In the genomic region with DNA sequence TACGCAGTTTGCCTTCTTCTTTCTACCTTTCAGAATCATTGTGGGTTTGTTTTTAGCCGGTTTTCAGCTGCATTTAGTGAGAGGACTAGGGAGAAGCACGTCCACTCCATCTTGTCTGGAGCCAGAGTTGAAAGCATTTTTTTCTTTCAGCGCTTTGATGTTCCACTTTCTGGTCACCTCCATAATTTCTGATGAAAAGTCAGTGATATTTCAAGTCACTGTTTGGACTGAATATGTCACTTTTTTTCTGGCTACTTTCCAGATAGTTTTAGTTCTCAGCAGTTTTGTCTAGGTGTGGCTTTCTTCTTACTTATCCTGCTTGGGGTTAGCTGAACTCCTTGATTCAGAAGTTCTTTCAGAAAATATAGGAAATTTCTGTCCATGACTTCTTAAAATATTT, we compare ENCODE assay signal across 28 cellular contexts.
"Had no signal": no experiment of that assay in that cellular context is flagged by ENCODE, and none has a peak within 500 bp of the region (broad histone marks: within the 10 kb centered on the region; RNA-seq: fewer than 3 reads in every experiment).

No MANE protein-coding gene starts in this region.

- H3K4me3 Mint-ChIP-seq: naive B cell; natural killer cell; nephron progenitor cell; stimulated activated effector memory CD8-positive, alpha-beta T cell treated with anti-CD3 and anti-CD28 coated beads, Interleukin-12 subunit alpha, Interleukin-12 subunit beta, amount 100 ng/mL, for 72 hours; stimulated activated naive CD8-positive, alpha-beta T cell treated with anti-CD3 and anti-CD28 coated beads, Interleukin-15, Interleukin-2, amounts not matched to agents 100 ng/mL and 50 ng/mL, for 24 hours; type B pancreatic cell had no signal

- H3K27me3 ChIP-seq: neural progenitor cell, neutrophil, sigmoid colon, suprapubic skin, tibial nerve, uterus had no signal

- H3K4me3 ChIP-seq: lower lobe of right lung, neural progenitor cell, sigmoid colon, spleen, suprapubic skin, thoracic aorta, tibial nerve, uterus had no signal

- ATAC-seq: left cardiac atrium; left lobe of liver; lower lobe of right lung; natural killer cell; right cardiac atrium; stimulated activated effector memory CD8-positive, alpha-beta T cell treated with anti-CD3 and anti-CD28 coated beads, Interleukin-12 subunit alpha, Interleukin-12 subunit beta, amount 100 ng/mL, for 72 hours had no signal

- H3K4me1 ChIP-seq: lower lobe of right lung, neural progenitor cell, parathyroid adenoma, sigmoid colon, spleen, suprapubic skin, tibial nerve, uterus had no signal

- H3K79me2 ChIP-seq: parathyroid adenoma had no signal

- FAIRE-seq: keratinocyte, small intestine had no signal

- H3K9me3 ChIP-seq: neutrophil, uterus had no signal

- H3K36me3 ChIP-seq: lower lobe of right lung, neural progenitor cell, neutrophil, sigmoid colon, spleen, suprapubic skin, thoracic aorta, tibial nerve, uterus had no signal

- H3K4me2 ChIP-seq: neural progenitor cell had no signal

- H3K27ac ChIP-seq: lower lobe of right lung, neural progenitor cell, neutrophil, parathyroid adenoma, sigmoid colon, spleen, suprapubic skin, thoracic aorta, tibial nerve, uterus had no signal

- H3K9me3 Mint-ChIP-seq: natural killer cell; stimulated activated effector memory CD8-positive, alpha-beta T cell treated with anti-CD3 and anti-CD28 coated beads, Interleukin-12 subunit alpha, Interleukin-12 subunit beta, amount 100 ng/mL, for 72 hours; type B pancreatic cell had no signal

- H2AFZ ChIP-seq: neural progenitor cell, parathyroid adenoma had no signal

- H3K27ac Mint-ChIP-seq: naive B cell; natural killer cell; nephron progenitor cell; neural progenitor cell; stimulated activated effector memory CD8-positive, alpha-beta T cell treated with anti-CD3 and anti-CD28 coated beads, Interleukin-12 subunit alpha, Interleukin-12 subunit beta, amount 100 ng/mL, for 72 hours; stimulated activated naive CD8-positive, alpha-beta T cell treated with anti-CD3 and anti-CD28 coated beads, Interleukin-15, Interleukin-2, amounts not matched to agents 100 ng/mL and 50 ng/mL, for 24 hours; type B pancreatic cell had no signal

- H3K4me1 Mint-ChIP-seq: naive B cell; natural killer cell; stimulated activated effector memory CD8-positive, alpha-beta T cell treated with anti-CD3 and anti-CD28 coated beads, Interleukin-12 subunit alpha, Interleukin-12 subunit beta, amount 100 ng/mL, for 72 hours had no signal

- DNase-seq: hippocampal formation; kidney glomerular epithelial cell; left cardiac atrium; lower lobe of right lung; mammary epithelial cell; mesenchymal stem cell; naive B cell; natural killer cell; nephron progenitor cell; occipital lobe; sigmoid colon; small intestine; stimulated activated CD4-positive, alpha-beta T cell treated with anti-CD3 and anti-CD28 coated beads, Interleukin-4, amount 100 ng/mL, for 24 hours; stimulated activated naive CD4-positive, alpha-beta T cell; uterus had no signal

- H3K27me3 Mint-ChIP-seq: type B pancreatic cell had no signal

- H3K9ac ChIP-seq: neural progenitor cell, parathyroid adenoma had no signal

- H3K36me3 Mint-ChIP-seq: stimulated activated effector memory CD8-positive, alpha-beta T cell treated with anti-CD3 and anti-CD28 coated beads, Interleukin-12 subunit alpha, Interleukin-12 subunit beta, amount 100 ng/mL, for 72 hours; type B pancreatic cell had no signal
